10 cellular contexts compared by ENCODE assay signal in genomic region chr15:41917767-41918430, GRCh38. TPM values are rescaled to one million over a fixed set of nuclear protein-coding genes. Genes with fewer than 3 reads are reported as not detected.
A peak's percentile ranks its signal among the peaks of the same experiment; 100 is the strongest.
DNase-seq lines count a peak whose midpoint lies in the region; ATAC-seq, FAIRE-seq and TF ChIP-seq lines count a peak whose summit lies in the region.
"Had no signal": no experiment of that assay in that cellular context is flagged by ENCODE, and none has a peak within 500 bp of the region (broad histone marks: within the 10 kb centered on the region; RNA-seq: fewer than 3 reads in every experiment).

No MANE protein-coding gene starts in this region.

- H4K20me1 ChIP-seq in astrocyte (ENCODE audit: insufficient read depth, low read length): peaks cover 74% of the 10 kb centered on the region

- no peak overlapping the region for H3K9ac ChIP-seq in astrocyte (ENCODE audit: low read length)

- no peaks in the 10 kb centered on the region for H3K27me3 ChIP-seq in astrocyte (ENCODE audit: insufficient read depth, low read length)
- H3K27me3 ChIP-seq in right cardiac atrium (ENCODE audit: control insufficient read depth, insufficient read depth): no peaks in the 10 kb centered on the region
- H3K27me3 ChIP-seq in transverse colon: no peaks in the 10 kb centered on the region

- peaks cover 7% of the 10 kb centered on the region for H3K79me2 ChIP-seq in astrocyte (ENCODE audit: insufficient read depth, low read length)

- H3K27ac Mint-ChIP-seq in activated T-cell treated with anti-CD3 and anti-CD28 coated beads, Interleukin-2, amount 50 U/mL, for 24 hours: peak overlapping the region; percentile 1
- peak overlapping the region; percentile 63 for H3K27ac Mint-ChIP-seq in astrocyte (ENCODE audit: unreplicated experiment)
- H3K27ac Mint-ChIP-seq: IgD-negative memory B cell, nephron progenitor cell had no signal

- H3K4me1 Mint-ChIP-seq in activated T-cell treated with anti-CD3 and anti-CD28 coated beads, Interleukin-2, amount 50 U/mL, for 24 hours (ENCODE audit: low read depth): peaks cover 14% of the 10 kb centered on the region
- peaks cover 63% of the 10 kb centered on the region for H3K4me1 Mint-ChIP-seq in astrocyte (ENCODE audit: low read depth, unreplicated experiment)

- ATAC-seq in right cardiac atrium (peak; percentile 56 to 64), HG03460 (IDR thresholded peaks at IDR 0.05; ENCODE audit: unreplicated experiment) (no peak)

- H3K4me3 ChIP-seq in astrocyte (ENCODE audit: insufficient read depth, low read depth, low read length): peak overlapping the region; percentile 26
- no peak overlapping the region for H3K4me3 ChIP-seq in right cardiac atrium (ENCODE audit: low read length)
- no peak overlapping the region for H3K4me3 ChIP-seq in transverse colon

- in situ Hi-C loops in transverse colon (cut with MboI; ENCODE audit: low pct_ligation_motif_present in 1 of 4, low pct_unique_long_range_greater_than_20kb in 1 of 4, low sequenced_read_pairs in 3 of 4): loop anchor here in 1 of 4 donors (25.0 kb wide), 1 partner anchor 156 kb away; the partner anchor contains the start of gene MAPKBP1

- no peak for TF ChIP-seq EP300 in transverse colon (IDR thresholded peaks at IDR 0.05; ENCODE audit: low read depth)

- H3K4me3 Mint-ChIP-seq in activated T-cell treated with anti-CD3 and anti-CD28 coated beads, Interleukin-2, amount 50 U/mL, for 24 hours: no peak overlapping the region
- H3K4me3 Mint-ChIP-seq in astrocyte (ENCODE audit: unreplicated experiment): peak overlapping the region; percentile 47
- H3K4me3 Mint-ChIP-seq: IgD-negative memory B cell, nephron progenitor cell had no signal

- no peak for DNase-seq in activated T-cell treated with anti-CD3 and anti-CD28 coated beads, Interleukin-2, amount 50 U/mL, for 24 hours
- no peak for DNase-seq in activated T-cell treated with anti-CD3 and anti-CD28 coated beads, Interleukin-2, amount 50 U/mL, for 1 hour
- DNase-seq in astrocyte (ENCODE audit: low read depth) (peak; percentile 83), right cardiac atrium (peak in 2 of 3 donors; percentile 55 to 77), transverse colon (no peak), NCI-H446 (lab: John Stamatoyannopoulos, UW) (no peak), T-helper 2 cell (no peak)
- DNase-seq: nephron progenitor cell had no signal

- intact Hi-C loops in right cardiac atrium (cut with DNase I) (no loop called here), transverse colon (cut with DNase I; ENCODE audit: low total_unique reads) (no loop called here)

- no peak for TF ChIP-seq POLR2A in transverse colon (IDR thresholded peaks at IDR 0.05)

- H3K4me1 ChIP-seq in astrocyte (ENCODE audit: insufficient read depth, low read length) (peaks cover 48% of the 10 kb centered on the region), right cardiac atrium (ENCODE audit: control insufficient read depth, insufficient read depth, low read length) (peaks cover 23% of the 10 kb centered on the region), transverse colon (peaks cover 14 to 24% (median 15%) of the 10 kb centered on the region in 4 donors)

- H3K9me3 Mint-ChIP-seq in activated T-cell treated with anti-CD3 and anti-CD28 coated beads, Interleukin-2, amount 50 U/mL, for 24 hours: no peaks in the 10 kb centered on the region
- H3K9me3 Mint-ChIP-seq in astrocyte (ENCODE audit: unreplicated experiment): no peaks in the 10 kb centered on the region
- H3K9me3 Mint-ChIP-seq: IgD-negative memory B cell, nephron progenitor cell had no signal

- peak; percentile 5 for FAIRE-seq in astrocyte (lab: Jason Lieb, UNC)

- H3K36me3 ChIP-seq in astrocyte (ENCODE audit: insufficient read depth, low read length): peaks cover 8% of the 10 kb centered on the region
- no peaks in the 10 kb centered on the region for H3K36me3 ChIP-seq in transverse colon

- TF ChIP-seq CTCF in astrocyte (IDR thresholded peaks at IDR 0.05; ENCODE audit: insufficient read depth, low read depth, low read length) (no peak), transverse colon (IDR thresholded peaks at IDR 0.05) (no peak)

- no peaks in the 10 kb centered on the region for H3K27me3 Mint-ChIP-seq in activated T-cell treated with anti-CD3 and anti-CD28 coated beads, Interleukin-2, amount 50 U/mL, for 24 hours
- H3K27me3 Mint-ChIP-seq in astrocyte (ENCODE audit: low read depth, unreplicated experiment): no peaks in the 10 kb centered on the region
- H3K27me3 Mint-ChIP-seq: IgD-negative memory B cell had no signal

- H3K9me3 ChIP-seq in astrocyte (ENCODE audit: insufficient read depth, low read depth, low read length) (no peaks in the 10 kb centered on the region), right cardiac atrium (ENCODE audit: control insufficient read depth, low read length) (no peaks in the 10 kb centered on the region), transverse colon (no peaks in the 10 kb centered on the region)

- peak overlapping the region; percentile 75 for H3K4me2 ChIP-seq in astrocyte (ENCODE audit: low read length)

- H3K27ac ChIP-seq in astrocyte (ENCODE audit: low read depth, low read length): peak overlapping the region; percentile 43
- H3K27ac ChIP-seq in right cardiac atrium (ENCODE audit: low read length): peak overlapping the region; percentile 87
- peak overlapping the region; percentile 10 to 53 (median 34) for H3K27ac ChIP-seq in transverse colon

- peaks cover 83% of the 10 kb centered on the region for H3K36me3 Mint-ChIP-seq in activated T-cell treated with anti-CD3 and anti-CD28 coated beads, Interleukin-2, amount 50 U/mL, for 24 hours (ENCODE audit: low read depth)
- H3K36me3 Mint-ChIP-seq in astrocyte (ENCODE audit: low read depth, unreplicated experiment): peaks cover 35% of the 10 kb centered on the region

- H2AFZ ChIP-seq in astrocyte (ENCODE audit: low read depth, low read length): no peak overlapping the region

- WGBS in right cardiac atrium: 44% methylated on average over 10 of the region's 10 CpGs
- WGBS in transverse colon (ENCODE audit: low coverage in 1 of 2), 2 donors: 74% methylated on average over 10 of the region's 10 CpGs; no CpG with 5 or more reads in 1 of the 2 donors

RNA-seq across cellular contexts. Expression of gene SPTBN5, which starts 24.0 kb away (rescaled TPM):
- total RNA-seq in astrocyte (5.3 and 6.7 TPM in 2 replicates), right cardiac atrium (1 to 10 TPM; 1.7 to 4.3 (median 3.8) TPM), transverse colon (1 to 10 TPM in 2 of 4 donors, under 1 TPM in 2; 0.16 to 8.0 (median 1.1) TPM)
- 2.3 TPM for polyA plus RNA-seq in right cardiac atrium
- polyA plus RNA-seq: IgD-negative memory B cell had no signal

RNA-seq across cellular contexts. Expression of gene EHD4, which starts 54.5 kb away (rescaled TPM):
- total RNA-seq in astrocyte: 46.4 and 51.4 TPM in 2 replicates
- 10 to 100 TPM; 31.7 to 37.4 (median 35.3) TPM for total RNA-seq in right cardiac atrium
- 26.3 TPM for polyA plus RNA-seq in right cardiac atrium
- 10 to 100 TPM; 16.9 to 55.4 (median 35.5) TPM for total RNA-seq in transverse colon

Comparison
In these comparisons a context has a peak if more than half of its experiments do, and no peak if none do; other contexts are left out.
1. DNase-seq: peak in astrocyte (single experiment) and right cardiac atrium (2 of 3); none in activated T-cell treated with anti-CD3 and anti-CD28 coated beads, Interleukin-2, amount 50 U/mL, for 24 hours (single experiment), activated T-cell treated with anti-CD3 and anti-CD28 coated beads, Interleukin-2, amount 50 U/mL, for 1 hour (single experiment), transverse colon (single experiment), NCI-H446 (0 of 2) and T-helper 2 cell (0 of 5).
2. H3K27ac ChIP-seq: peak in every context shown above with its lines; median percentile 87 in right cardiac atrium; 43 in astrocyte; 34 in transverse colon.